Comparison of ENCODE assay signal across 8 cellular contexts in the genomic region with DNA sequence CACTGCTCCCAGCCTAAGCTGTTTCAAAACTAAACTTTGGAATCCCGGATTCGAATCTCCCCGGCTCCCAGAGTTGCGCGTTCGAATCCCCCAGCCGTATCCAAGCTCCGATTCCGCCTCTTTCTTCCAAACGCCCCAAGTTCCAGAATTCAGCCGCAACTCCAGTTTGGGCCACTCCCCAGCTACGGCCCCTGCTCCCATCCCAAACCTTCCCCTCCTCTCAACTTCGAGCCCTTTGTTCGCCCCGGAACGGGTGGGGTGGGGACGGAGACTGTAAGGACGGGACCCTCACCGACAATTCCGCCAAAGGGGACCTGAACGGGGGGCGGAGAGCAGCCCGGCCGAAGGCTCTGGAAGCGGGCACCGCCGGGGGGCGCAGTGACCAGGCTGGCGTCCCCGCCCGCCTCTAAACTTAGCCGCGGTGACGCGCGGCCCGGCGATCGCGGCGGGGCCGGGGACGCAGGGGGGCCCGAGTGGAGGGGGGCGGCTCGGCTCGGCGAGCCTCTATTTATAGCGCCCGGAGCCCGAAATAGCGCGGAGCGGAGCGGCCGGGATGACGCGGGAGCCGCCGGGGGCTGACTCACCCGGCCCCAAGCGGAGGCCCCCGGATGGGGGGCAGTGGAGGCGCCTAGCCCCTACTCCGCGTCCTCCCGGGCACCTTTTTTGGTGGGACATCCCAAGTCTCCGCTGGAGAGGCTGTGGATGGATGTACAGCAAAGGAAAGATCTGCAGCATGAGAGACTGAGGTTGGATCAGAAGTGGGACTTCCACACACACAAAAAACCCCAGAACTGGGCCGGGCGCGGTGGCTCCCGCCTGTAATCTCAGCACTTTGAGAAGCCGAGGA. TPM values are rescaled to one million over a fixed set of nuclear protein-coding genes. Genes with fewer than 3 reads are reported as not detected.
DNase-seq lines count a peak whose midpoint lies in the region; ATAC-seq, FAIRE-seq and TF ChIP-seq lines count a peak whose summit lies in the region.

No MANE protein-coding gene starts in this region.

- peak overlapping the region; percentile 48 for H3K27ac ChIP-seq in CD8-positive, alpha-beta memory T cell (ENCODE audit: low read depth, low read length)
- H3K27ac ChIP-seq in iPS-18a (ENCODE audit: low read length): no peak overlapping the region

- H3K27ac Mint-ChIP-seq in CD8-positive, alpha-beta memory T cell: peak overlapping the region in 5 of 8 donors; percentile 15 to 56 (median 54)
- H3K27ac Mint-ChIP-seq in IgD-negative memory B cell: no peak overlapping the region
- H3K27ac Mint-ChIP-seq in stimulated activated effector memory CD8-positive, alpha-beta T cell treated with anti-CD3 and anti-CD28 coated beads, Interleukin-12 subunit alpha, Interleukin-12 subunit beta, amount 100 ng/mL, for 72 hours: peak overlapping the region; percentile 88

- H3K36me3 Mint-ChIP-seq in CD8-positive, alpha-beta memory T cell: peaks cover 0 to 3% (median 0%) of the 10 kb centered on the region in 3 donors
- no peaks in the 10 kb centered on the region for H3K36me3 Mint-ChIP-seq in IgD-negative memory B cell
- peaks cover 13% of the 10 kb centered on the region for H3K36me3 Mint-ChIP-seq in stimulated activated effector memory CD8-positive, alpha-beta T cell treated with anti-CD3 and anti-CD28 coated beads, Interleukin-12 subunit alpha, Interleukin-12 subunit beta, amount 100 ng/mL, for 72 hours

- peak overlapping the region; percentile 67 to 83 (median 80) for H3K4me3 Mint-ChIP-seq in CD8-positive, alpha-beta memory T cell
- H3K4me3 Mint-ChIP-seq in IgD-negative memory B cell: peak overlapping the region; percentile 29 to 85 (median 74)
- H3K4me3 Mint-ChIP-seq in stimulated activated effector memory CD8-positive, alpha-beta T cell treated with anti-CD3 and anti-CD28 coated beads, Interleukin-12 subunit alpha, Interleukin-12 subunit beta, amount 100 ng/mL, for 72 hours: peak overlapping the region; percentile 84

- POLR2A ChIA-PET in CD8-positive, alpha-beta memory T cell (lab: Charles Lee): interaction anchor here (0.5 to 0.8 kb wide), 3 partner anchors 50 to 187 kb away, joined by 4 to 5 read pairs (median 4); no protein-coding TSS in a partner anchor

- TF ChIP-seq CTCF in astrocyte of the spinal cord (IDR thresholded peaks at IDR 0.05; ENCODE audit: low read depth, low read length): peak; percentile 61

- peak in 2 of 5 donors; percentile 20 to 56 for DNase-seq in CD8-positive, alpha-beta memory T cell
- DNase-seq in astrocyte of the spinal cord (ENCODE audit: low read depth, low spot score) (peak; percentile 64), RCC 7860 (ENCODE audit: low spot score) (no peak), H54 (ENCODE audit: insufficient read length, low spot score) (no peak)
- peak in 1 of 2 donors; percentile 64 for DNase-seq in stimulated activated effector memory CD8-positive, alpha-beta T cell treated with anti-CD3 and anti-CD28 coated beads, Interleukin-12 subunit alpha, Interleukin-12 subunit beta, amount 100 ng/mL, for 72 hours (ENCODE audit: low spot score in 2 of 2)

- no peak for TF ChIP-seq POLR2A in H54 (IDR thresholded peaks at IDR 0.05; ENCODE audit: low read depth, low read length)

- peak overlapping the region; percentile 50 for H3K9ac ChIP-seq in iPS-18a (ENCODE audit: low read length)

- peaks cover 12% of the 10 kb centered on the region for H3K4me1 ChIP-seq in CD8-positive, alpha-beta memory T cell (ENCODE audit: insufficient read depth, low read length)
- peaks cover 7% of the 10 kb centered on the region for H3K4me1 ChIP-seq in iPS-18a (ENCODE audit: control insufficient read depth, low read depth, low read length)

- H3K27me3 Mint-ChIP-seq in CD8-positive, alpha-beta memory T cell: peaks cover 0 to 2% of the 10 kb centered on the region in 2 donors
- H3K27me3 Mint-ChIP-seq in IgD-negative memory B cell: peaks cover 8% of the 10 kb centered on the region

- in situ Hi-C loops in astrocyte of the spinal cord (cut with HindIII; ENCODE audit: low sequenced_read_pairs): no loop called here

- H3K4me3 ChIP-seq in CD8-positive, alpha-beta memory T cell (ENCODE audit: low read length): peak overlapping the region; percentile 47
- H3K4me3 ChIP-seq in astrocyte of the spinal cord (ENCODE audit: low read depth, low read length) (peak overlapping the region; percentile 56), iPS-18a (ENCODE audit: low read length) (peak overlapping the region; percentile 67)

- H3K27me3 ChIP-seq in CD8-positive, alpha-beta memory T cell (ENCODE audit: insufficient read depth, low read length, poor library complexity, severe bottlenecking): no peaks in the 10 kb centered on the region
- H3K27me3 ChIP-seq in iPS-18a (ENCODE audit: control insufficient read depth, insufficient read depth, low read length): peaks cover 4% of the 10 kb centered on the region

- no peaks in the 10 kb centered on the region for H3K9me3 Mint-ChIP-seq in CD8-positive, alpha-beta memory T cell
- no peaks in the 10 kb centered on the region for H3K9me3 Mint-ChIP-seq in IgD-negative memory B cell
- no peaks in the 10 kb centered on the region for H3K9me3 Mint-ChIP-seq in stimulated activated effector memory CD8-positive, alpha-beta T cell treated with anti-CD3 and anti-CD28 coated beads, Interleukin-12 subunit alpha, Interleukin-12 subunit beta, amount 100 ng/mL, for 72 hours

- CTCF ChIA-PET in CD8-positive, alpha-beta memory T cell (lab: Charles Lee): interaction anchor here (0.7 to 9.1 kb wide), 12 partner anchors 11 to 453 kb away, joined by 3 to 75 read pairs (median 4); a partner anchor contains a TSS

- FAIRE-seq in RCC 7860 (lab: Jason Lieb, UNC) (no peak), H54 (lab: Jason Lieb, UNC) (no peak)

- peak; percentile 34 for ATAC-seq in stimulated activated effector memory CD8-positive, alpha-beta T cell treated with anti-CD3 and anti-CD28 coated beads, Interleukin-12 subunit alpha, Interleukin-12 subunit beta, amount 100 ng/mL, for 72 hours
- no peak for ATAC-seq in HG03280 (IDR thresholded peaks at IDR 0.05; ENCODE audit: unreplicated experiment)

- H3K4me1 Mint-ChIP-seq in CD8-positive, alpha-beta memory T cell: peaks cover 21 to 32% (median 22%) of the 10 kb centered on the region in 3 donors
- H3K4me1 Mint-ChIP-seq in IgD-negative memory B cell: peaks cover 11 to 19% (median 18%) of the 10 kb centered on the region in 3 donors
- H3K4me1 Mint-ChIP-seq in stimulated activated effector memory CD8-positive, alpha-beta T cell treated with anti-CD3 and anti-CD28 coated beads, Interleukin-12 subunit alpha, Interleukin-12 subunit beta, amount 100 ng/mL, for 72 hours: peaks cover 29% of the 10 kb centered on the region

- H3K9me3 ChIP-seq in CD8-positive, alpha-beta memory T cell (ENCODE audit: low read length): no peaks in the 10 kb centered on the region
- H3K9me3 ChIP-seq in iPS-18a (ENCODE audit: control insufficient read depth, low read depth, low read length): no peaks in the 10 kb centered on the region

- H3K36me3 ChIP-seq in CD8-positive, alpha-beta memory T cell (ENCODE audit: insufficient read depth, low read length): no peaks in the 10 kb centered on the region
- no peaks in the 10 kb centered on the region for H3K36me3 ChIP-seq in iPS-18a (ENCODE audit: control insufficient read depth, low read depth, low read length)

RNA-seq across cellular contexts. Expression of a gene that starts 4.9 kb away (rescaled TPM):
- total RNA-seq in CD8-positive, alpha-beta memory T cell: 10 to 100 TPM; 75.7 to 82.6 TPM
- polyA plus RNA-seq in CD8-positive, alpha-beta memory T cell: 47.5 TPM
- 50.2 TPM for polyA plus RNA-seq in IgD-negative memory B cell

RNA-seq across cellular contexts. Expression of a gene that starts 22.2 kb away (rescaled TPM):
- 10 to 100 TPM; 26.5 to 27.4 TPM for total RNA-seq in CD8-positive, alpha-beta memory T cell
- 2.2 TPM for polyA plus RNA-seq in CD8-positive, alpha-beta memory T cell
- polyA plus RNA-seq in IgD-negative memory B cell: 2.2 TPM

RNA-seq across cellular contexts. Expression of a gene that starts 23.7 kb away (rescaled TPM):
- total RNA-seq in CD8-positive, alpha-beta memory T cell: 1 to 10 TPM; 3.9 to 4.3 TPM
- polyA plus RNA-seq in CD8-positive, alpha-beta memory T cell: 0.83 TPM
- polyA plus RNA-seq in IgD-negative memory B cell: 1.6 TPM

RNA-seq across cellular contexts. Expression of a gene that starts 39.2 kb away (rescaled TPM):
- total RNA-seq in CD8-positive, alpha-beta memory T cell: 10 to 100 TPM; 21.6 to 22.1 TPM
- 48.2 TPM for polyA plus RNA-seq in CD8-positive, alpha-beta memory T cell
- 48.1 TPM for polyA plus RNA-seq in IgD-negative memory B cell

RNA-seq across cellular contexts. Expression of a gene that starts 58.2 kb away (rescaled TPM):
- 10 to 100 TPM; 22.0 to 23.9 TPM for total RNA-seq in CD8-positive, alpha-beta memory T cell
- 7.8 TPM for polyA plus RNA-seq in CD8-positive, alpha-beta memory T cell
- 6.6 TPM for polyA plus RNA-seq in IgD-negative memory B cell

Comparison
In these comparisons a context has a peak if more than half of its experiments do, and no peak if none do; other contexts are left out.
1. H3K27ac Mint-ChIP-seq: peak in CD8-positive, alpha-beta memory T cell (5 of 8) and stimulated activated effector memory CD8-positive, alpha-beta T cell treated with anti-CD3 and anti-CD28 coated beads, Interleukin-12 subunit alpha, Interleukin-12 subunit beta, amount 100 ng/mL, for 72 hours (single experiment); none in IgD-negative memory B cell (0 of 3).
2. Peak in every context shown above with its lines, with median percentiles within 50 percentile points of each other: H3K4me3 ChIP-seq and H3K4me3 Mint-ChIP-seq.